16 cellular contexts compared by ENCODE assay signal in the genomic region with DNA sequence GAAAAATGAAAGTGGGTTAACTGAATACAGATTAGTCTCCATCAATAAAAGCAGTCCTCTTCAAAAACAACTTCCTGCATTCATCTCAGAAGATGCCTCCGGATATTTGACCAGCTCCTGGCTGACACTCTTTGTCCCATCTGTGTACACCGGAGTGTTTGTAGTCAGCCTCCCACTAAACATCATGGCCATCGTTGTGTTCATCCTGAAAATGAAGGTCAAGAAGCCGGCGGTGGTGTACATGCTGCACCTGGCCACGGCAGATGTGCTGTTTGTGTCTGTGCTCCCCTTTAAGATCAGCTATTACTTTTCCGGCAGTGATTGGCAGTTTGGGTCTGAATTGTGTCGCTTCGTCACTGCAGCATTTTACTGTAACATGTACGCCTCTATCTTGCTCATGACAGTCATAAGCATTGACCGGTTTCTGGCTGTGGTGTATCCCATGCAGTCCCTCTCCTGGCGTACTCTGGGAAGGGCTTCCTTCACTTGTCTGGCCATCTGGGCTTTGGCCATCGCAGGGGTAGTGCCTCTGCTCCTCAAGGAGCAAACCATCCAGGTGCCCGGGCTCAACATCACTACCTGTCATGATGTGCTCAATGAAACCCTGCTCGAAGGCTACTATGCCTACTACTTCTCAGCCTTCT. TPM values are rescaled to one million over a fixed set of nuclear protein-coding genes. Genes with fewer than 3 reads are reported as not detected.
DNase-seq lines count a peak whose midpoint lies in the region; ATAC-seq and TF ChIP-seq lines count a peak whose summit lies in the region.
"Had no signal": no experiment of that assay in that cellular context is flagged by ENCODE, and none has a peak within 500 bp of the region (broad histone marks: within the 10 kb centered on the region; RNA-seq: fewer than 3 reads in every experiment).

No MANE protein-coding gene starts in this region.

- H3K4me3 ChIP-seq in spleen (peak overlapping the region in 1 of 8 donors; percentile 30), uterus (no peak overlapping the region)
- H3K4me3 ChIP-seq: left ventricle myocardium inferior, right lobe of liver had no signal

- TF ChIP-seq CTCF in spleen (IDR thresholded peaks at IDR 0.05 in 8 of 11, conservative IDR thresholded peaks at IDR 0.05 in 3 of 11) (no peak), uterus (IDR thresholded peaks at IDR 0.05) (no peak)

- 68 to 91% (median 80%) methylated on average over 15 of the region's 15 CpGs for WGBS in spleen, 5 donors

- H3K27ac Mint-ChIP-seq in activated CD4-positive, alpha-beta T cell treated with anti-CD3 and anti-CD28 coated beads, Interleukin-2, amount 10 ng/mL, durations not matched to agents 7 days and 5 days: peak overlapping the region; percentile 34
- peak overlapping the region in 2 of 3 donors; percentile 8 to 25 for H3K27ac Mint-ChIP-seq in IgD-negative memory B cell
- peak overlapping the region; percentile 30 for H3K27ac Mint-ChIP-seq in activated naive CD8-positive, alpha-beta T cell treated with anti-CD3 and anti-CD28 coated beads, Interleukin-2, amount 50 U/mL, for 24 hours

- peaks cover 22% of the 10 kb centered on the region for H3K36me3 Mint-ChIP-seq in activated CD4-positive, alpha-beta T cell treated with anti-CD3 and anti-CD28 coated beads, Interleukin-2, amount 10 ng/mL, durations not matched to agents 7 days and 5 days (ENCODE audit: low read depth)
- peaks cover 4% of the 10 kb centered on the region for H3K36me3 Mint-ChIP-seq in IgD-negative memory B cell
- H3K36me3 Mint-ChIP-seq in activated naive CD8-positive, alpha-beta T cell treated with anti-CD3 and anti-CD28 coated beads, Interleukin-2, amount 50 U/mL, for 24 hours (ENCODE audit: low read depth): peaks cover 8% of the 10 kb centered on the region

- intact Hi-C loops in spleen (cut with DNase I; ENCODE audit: low total_unique reads): no loop called here
- intact Hi-C loops in uterus (cut with DNase I; ENCODE audit: low total_unique reads): no loop called here

- no peak for TF ChIP-seq POLR2A in spleen (IDR thresholded peaks at IDR 0.05)
- TF ChIP-seq POLR2A in uterus (IDR thresholded peaks at IDR 0.05): no peak

- H3K27me3 ChIP-seq in spleen (replicated peaks in 1 of 7) (no peaks in the 10 kb centered on the region), uterus (no peaks in the 10 kb centered on the region)
- H3K27me3 ChIP-seq: right lobe of liver had no signal

- POLR2A ChIA-PET in activated CD4-positive, alpha-beta T cell treated with anti-CD3 and anti-CD28 coated beads, Interleukin-2, amount 10 ng/mL, durations not matched to agents 7 days and 5 days (lab: Charles Lee): no interaction called here

- peaks cover 19% of the 10 kb centered on the region for H3K9me3 Mint-ChIP-seq in activated CD4-positive, alpha-beta T cell treated with anti-CD3 and anti-CD28 coated beads, Interleukin-2, amount 10 ng/mL, durations not matched to agents 7 days and 5 days
- H3K9me3 Mint-ChIP-seq in IgD-negative memory B cell: peaks cover 7 to 18% (median 8%) of the 10 kb centered on the region in 3 donors
- peaks cover 25% of the 10 kb centered on the region for H3K9me3 Mint-ChIP-seq in activated naive CD8-positive, alpha-beta T cell treated with anti-CD3 and anti-CD28 coated beads, Interleukin-2, amount 50 U/mL, for 24 hours

- ATAC-seq in activated naive CD8-positive, alpha-beta T cell treated with anti-CD3 and anti-CD28 coated beads, Interleukin-2, amount 50 U/mL, for 24 hours: peak; percentile 27

- H3K36me3 ChIP-seq in spleen (peaks cover 0 to 41% (median 12%) of the 10 kb centered on the region in 6 donors), uterus (no peaks in the 10 kb centered on the region)
- H3K36me3 ChIP-seq: right lobe of liver had no signal

- peaks cover 11% of the 10 kb centered on the region for H3K4me1 Mint-ChIP-seq in activated CD4-positive, alpha-beta T cell treated with anti-CD3 and anti-CD28 coated beads, Interleukin-2, amount 10 ng/mL, durations not matched to agents 7 days and 5 days
- peaks cover 0 to 10% (median 3%) of the 10 kb centered on the region in 3 donors for H3K4me1 Mint-ChIP-seq in IgD-negative memory B cell
- peaks cover 17% of the 10 kb centered on the region for H3K4me1 Mint-ChIP-seq in activated naive CD8-positive, alpha-beta T cell treated with anti-CD3 and anti-CD28 coated beads, Interleukin-2, amount 50 U/mL, for 24 hours

- peak overlapping the region; percentile 0 for H3K4me3 Mint-ChIP-seq in activated CD4-positive, alpha-beta T cell treated with anti-CD3 and anti-CD28 coated beads, Interleukin-2, amount 10 ng/mL, durations not matched to agents 7 days and 5 days
- H3K4me3 Mint-ChIP-seq in IgD-negative memory B cell: peak overlapping the region; percentile 61 to 90 (median 80)
- peak overlapping the region; percentile 33 for H3K4me3 Mint-ChIP-seq in activated naive CD8-positive, alpha-beta T cell treated with anti-CD3 and anti-CD28 coated beads, Interleukin-2, amount 50 U/mL, for 24 hours
- H3K4me3 Mint-ChIP-seq: neural crest cell had no signal

- CTCF ChIA-PET in activated CD4-positive, alpha-beta T cell treated with anti-CD3 and anti-CD28 coated beads, Interleukin-2, amount 10 ng/mL, durations not matched to agents 7 days and 5 days (lab: Charles Lee): interaction anchor here (1.2 to 1.5 kb wide), 2 partner anchors 11 to 17 kb away, joined by 4 to 5 read pairs; no protein-coding TSS in a partner anchor

- H3K27ac ChIP-seq in spleen: peak overlapping the region in 7 of 8 donors; percentile 6 to 86 (median 70)
- H3K27ac ChIP-seq in uterus: no peak overlapping the region
- H3K27ac ChIP-seq: KMS-11, left ventricle myocardium inferior, right lobe of liver had no signal

- H3K27me3 Mint-ChIP-seq in activated CD4-positive, alpha-beta T cell treated with anti-CD3 and anti-CD28 coated beads, Interleukin-2, amount 10 ng/mL, durations not matched to agents 7 days and 5 days: no peaks in the 10 kb centered on the region
- peaks cover 8% of the 10 kb centered on the region for H3K27me3 Mint-ChIP-seq in IgD-negative memory B cell
- H3K27me3 Mint-ChIP-seq in activated naive CD8-positive, alpha-beta T cell treated with anti-CD3 and anti-CD28 coated beads, Interleukin-2, amount 50 U/mL, for 24 hours: peaks cover 2% of the 10 kb centered on the region

- H3K9me3 ChIP-seq in spleen (peaks cover 0 to 32% (median 26%) of the 10 kb centered on the region in 8 donors), uterus (peaks cover 0 to 11% of the 10 kb centered on the region in 2 donors)
- H3K9me3 ChIP-seq: right lobe of liver had no signal

- no peak for DNase-seq in activated CD4-positive, alpha-beta T cell treated with anti-CD3 and anti-CD28 coated beads, Interleukin-2, amount 10 ng/mL, durations not matched to agents 7 days and 5 days
- no peak for DNase-seq in activated CD4-positive, alpha-beta T cell treated with anti-CD3 and anti-CD28 coated beads for 48 hours
- DNase-seq in activated naive CD8-positive, alpha-beta T cell treated with anti-CD3 and anti-CD28 coated beads, Interleukin-2, amount 50 U/mL, for 24 hours: no peak
- DNase-seq in spleen (no peak), GF-D8 (lab: John Stamatoyannopoulos, UW) (no peak), uterus (no peak)
- DNase-seq in stimulated activated CD4-positive, alpha-beta T cell treated with anti-CD3 and anti-CD28 coated beads, Interleukin-12 subunit alpha, Interleukin-12 subunit beta, amount 100 ng/mL, for 4 hours: no peak
- DNase-seq: COR-L47, GOT3, left ventricle myocardium inferior, NCI-H1417, NCI-H2227 treated with DMSO at 0.1 percent for 48 hours, right lobe of liver had no signal

- H3K4me1 ChIP-seq in spleen: peaks cover 11 to 54% (median 21%) of the 10 kb centered on the region in 6 donors
- H3K4me1 ChIP-seq in uterus: no peaks in the 10 kb centered on the region
- H3K4me1 ChIP-seq: right lobe of liver had no signal

RNA-seq across cellular contexts. Expression of a gene that starts 16.6 kb away (rescaled TPM):
- total RNA-seq in activated CD4-positive, alpha-beta T cell treated with anti-CD3 and anti-CD28 coated beads, Interleukin-2, amount 10 ng/mL, durations not matched to agents 7 days and 5 days: 1 to 10 TPM; 5.9 to 7.3 TPM
- 1.2 TPM for polyA plus RNA-seq in IgD-negative memory B cell
- total RNA-seq in spleen: 100 to 1,000 TPM in 4 of 7 donors, 10 to 100 TPM in 3; 57.3 to 128 (median 111) TPM
- 1 to 10 TPM; 4.7 to 9.0 (median 7.0) TPM for polyA plus RNA-seq in spleen
- 10 to 100 TPM in 3 of 4 donors, 1 to 10 TPM in 1; 9.4 to 38.7 (median 16.7) TPM for total RNA-seq in uterus

Comparison
In these comparisons a context has a peak if more than half of its experiments do, and no peak if none do; other contexts are left out.
1. H3K4me3 Mint-ChIP-seq: peak in every context shown above with its lines; median percentile 80 in IgD-negative memory B cell; 33 in activated naive CD8-positive, alpha-beta T cell treated with anti-CD3 and anti-CD28 coated beads, Interleukin-2, amount 50 U/mL, for 24 hours; 0 in activated CD4-positive, alpha-beta T cell treated with anti-CD3 and anti-CD28 coated beads, Interleukin-2, amount 10 ng/mL, durations not matched to agents 7 days and 5 days.
2. H3K27ac ChIP-seq: peak in spleen (7 of 8); none in uterus (0 of 2).
3. Peak in every context shown above with its lines, with median percentiles within 50 percentile points of each other: H3K27ac Mint-ChIP-seq.